In genomic region chr10:125684583-125684982, GRCh38 we compare ENCODE assay signal across 19 cellular contexts. TPM values are rescaled to one million over a fixed set of nuclear protein-coding genes. Genes with fewer than 3 reads are reported as not detected.
"Had no signal": no experiment of that assay in that cellular context is flagged by ENCODE, and none has a peak within 500 bp of the region (broad histone marks: within the 10 kb centered on the region; RNA-seq: fewer than 3 reads in every experiment).

No MANE protein-coding gene starts in this region.

- ATAC-seq: activated T-helper 17 cell treated with anti-CD3 and anti-CD28 coated beads, Interleukin-2, amount 50 U/mL, for 72 hours; effector memory CD8-positive, alpha-beta T cell; left ventricle myocardium superior; natural killer cell; stimulated activated naive B cell treated with anti-CD40 and anti-IgM and Interleukin-4, amounts not matched to agents 10 μg/mL and 1 μg/mL and 100 μg/mL, for 72 hours had no signal

- DNase-seq: activated CD4-positive, alpha-beta T cell treated with anti-CD3 and anti-CD28 coated beads, Interleukin-2, amount 50 U/mL, for 1 hour; activated naive CD4-positive, alpha-beta T cell treated with Interleukin-2 at 50 U/mL for 16 hours; aorta; cortex of kidney; effector memory CD8-positive, alpha-beta T cell; head of caudate nucleus; kidney glomerular epithelial cell; left ventricle myocardium superior; mesenchymal stem cell; natural killer cell; retina; stimulated activated CD4-positive, alpha-beta T cell treated with anti-CD3 and anti-CD28 coated beads, Interleukin-15, amount 100 ng/mL, for 24 hours; stimulated activated CD4-positive, alpha-beta T cell treated with anti-CD3 and anti-CD28 coated beads, Interleukin-4, amount 100 ng/mL, for 1 hour; stimulated activated naive B cell treated with anti-CD40 and anti-IgM and Interleukin-4, amounts not matched to agents 10 μg/mL and 1 μg/mL and 100 μg/mL, for 72 hours; thyroid gland had no signal

RNA-seq across cellular contexts. Expression of gene TEX36, which starts 1.6 kb away (rescaled TPM):
- total RNA-seq: activated CD8-positive, alpha-beta memory T cell treated with anti-CD3 and anti-CD28 coated beads for 36 hours; activated T-helper 17 cell treated with anti-CD3 and anti-CD28 coated beads, Interleukin-2, amount 50 U/mL, for 72 hours; aorta; left ventricle myocardium superior; mucosa of gallbladder; natural killer cell; thyroid gland; urinary bladder had no signal
